8 cellular contexts compared by ENCODE assay signal in the genomic region with DNA sequence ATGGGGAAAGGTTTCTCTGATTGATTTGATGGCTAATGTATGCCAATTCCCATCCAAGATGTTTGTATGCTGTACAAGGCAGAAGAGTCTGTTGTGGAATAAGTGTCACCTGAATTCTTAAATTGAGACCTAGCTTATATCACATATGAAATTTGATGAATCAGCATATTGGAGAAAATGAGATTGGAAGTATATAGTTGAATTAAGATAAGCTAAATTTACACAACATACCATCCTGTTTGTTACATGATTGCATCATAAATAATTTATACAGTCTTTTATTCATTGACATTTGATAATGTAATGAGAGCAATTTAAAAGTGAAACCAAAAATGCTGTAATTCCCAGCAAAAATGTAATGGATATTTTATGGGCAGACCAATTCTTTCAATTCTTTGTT. TPM values are rescaled to one million over a fixed set of nuclear protein-coding genes. Genes with fewer than 3 reads are reported as not detected.
A peak's percentile ranks its signal among the peaks of the same experiment; 100 is the strongest.
DNase-seq lines count a peak whose midpoint lies in the region; ATAC-seq and TF ChIP-seq lines count a peak whose summit lies in the region.

No MANE protein-coding gene starts in this region.

- intact Hi-C loops in Panc1 (cut with micrococcal nuclease; ENCODE audit: unreplicated experiment): no loop called here

- BruUV-seq in Panc1 (replicated peaks; lab: Mats Ljungman, UMichigan): no TSS peak

- H3K27me3 ChIP-seq in Panc1 (ENCODE audit: control insufficient read depth, insufficient read depth, low read length) (no peaks in the 10 kb centered on the region), trophoblast cell (ENCODE audit: insufficient read depth, low read length) (no peaks in the 10 kb centered on the region)

- H2BK5ac ChIP-seq in trophoblast cell (ENCODE audit: low read depth, low read length, poor library complexity): no peak overlapping the region

- POLR2A ChIA-PET in Panc1 (lab: Charles Lee): no interaction called here

- no peak overlapping the region for H3K18ac ChIP-seq in trophoblast cell (ENCODE audit: low read length)

- H3K9me3 ChIP-seq in ES-I3 (ENCODE audit: control insufficient read depth, insufficient read depth, low read length) (no peaks in the 10 kb centered on the region), Panc1 (ENCODE audit: control insufficient read depth, insufficient read depth, low read depth, low read length) (no peaks in the 10 kb centered on the region), trophoblast cell (ENCODE audit: insufficient read depth, low read depth, low read length) (no peaks in the 10 kb centered on the region)

- CTCF ChIA-PET in Panc1 (lab: Charles Lee): no interaction called here

- in situ Hi-C loops in Panc1 (cut with HindIII; ENCODE audit: low pct_unique_long_range_greater_than_20kb, low sequenced_read_pairs): no loop called here

- no peak overlapping the region for H4K91ac ChIP-seq in trophoblast cell (ENCODE audit: low read depth, low read length)

- no peak overlapping the region for H2BK12ac ChIP-seq in trophoblast cell (ENCODE audit: low read length)

- no peak overlapping the region for H2AK5ac ChIP-seq in trophoblast cell (ENCODE audit: low read length)

- H3K4me3 ChIP-seq in Panc1 (ENCODE audit: low read depth in 2 of 2, low read length in 2 of 2) (peak overlapping the region; percentile 100), trophoblast cell (ENCODE audit: low read depth, low read length) (no peak overlapping the region)

- ATAC-seq in Panc1 (no peak), HG02678 (IDR thresholded peaks at IDR 0.05; ENCODE audit: unreplicated experiment) (no peak), HG03280 (IDR thresholded peaks at IDR 0.05; ENCODE audit: unreplicated experiment) (no peak)

- DNase-seq in Panc1 (ENCODE audit: low read depth, low spot score) (no peak), epithelial cell of prostate (ENCODE audit: low read depth, low spot score) (no peak), trophoblast cell (no peak), NCI-H524 treated with DMSO at 0.1 percent for 48 hours (lab: John Stamatoyannopoulos, UW) (no peak)
- no peak for DNase-seq in activated CD4-positive, CD25-positive, alpha-beta regulatory T cell treated with anti-CD3 and anti-CD28 coated beads, Interleukin-2, amount 50 U/mL, for 72 hours

- no peaks in the 10 kb centered on the region for H3K36me3 ChIP-seq in ES-I3 (ENCODE audit: insufficient read depth, low read length)
- H3K36me3 ChIP-seq in Panc1 (ENCODE audit: control insufficient read depth, insufficient read depth, low read length): peaks cover 5% of the 10 kb centered on the region
- H3K36me3 ChIP-seq in trophoblast cell (ENCODE audit: control insufficient read depth in 1 of 2, insufficient read depth in 2 of 2, low read length in 2 of 2): peaks cover 0 to 3% of the 10 kb centered on the region in 2 experiments

- H2BK120ac ChIP-seq in trophoblast cell (ENCODE audit: insufficient read depth, low read length, poor library complexity): no peak overlapping the region

- peak overlapping the region; percentile 80 for H3K4me2 ChIP-seq in trophoblast cell (ENCODE audit: low read length)

- no peak overlapping the region for H3K4ac ChIP-seq in trophoblast cell (ENCODE audit: low read depth, low read length)

- no peak for TF ChIP-seq CTCF in Panc1 (IDR thresholded peaks at IDR 0.05)

- peak overlapping the region; percentile 100 for H3K27ac ChIP-seq in Panc1 (ENCODE audit: low read length)
- H3K27ac ChIP-seq in epithelial cell of prostate: peak overlapping the region; percentile 97
- H3K27ac ChIP-seq in trophoblast cell (ENCODE audit: low read depth, low read length): no peak overlapping the region

- H4K12ac ChIP-seq in trophoblast cell (ENCODE audit: low read depth, low read length): no peak overlapping the region

- H3K14ac ChIP-seq in trophoblast cell (ENCODE audit: low read length): no peak overlapping the region

- no peak overlapping the region for H3K23ac ChIP-seq in trophoblast cell (ENCODE audit: low read length)

- peaks cover 7% of the 10 kb centered on the region for H3K79me2 ChIP-seq in trophoblast cell (ENCODE audit: control insufficient read depth, insufficient read depth, low read length, poor library complexity)

- H2AFZ ChIP-seq in trophoblast cell (ENCODE audit: insufficient read depth, low read length, poor library complexity): no peak overlapping the region

- H3K4me1 ChIP-seq in ES-I3 (ENCODE audit: insufficient read depth, low read length): no peaks in the 10 kb centered on the region; the same call in none of the 2 replicates
- H3K4me1 ChIP-seq in Panc1 (ENCODE audit: control insufficient read depth, insufficient read depth, low read length): peaks cover 15% of the 10 kb centered on the region
- peaks cover 4 to 6% of the 10 kb centered on the region in 2 experiments for H3K4me1 ChIP-seq in trophoblast cell (ENCODE audit: control insufficient read depth in 1 of 2, insufficient read depth in 2 of 2, low read length in 2 of 2)

- no peak overlapping the region for H4K8ac ChIP-seq in trophoblast cell (ENCODE audit: low read depth, low read length)

- H3K9ac ChIP-seq in ES-I3 (ENCODE audit: low read depth, low read length) (peak overlapping the region; percentile 90), trophoblast cell (ENCODE audit: low read length) (no peak overlapping the region)

- peaks cover 6% of the 10 kb centered on the region for H3K79me1 ChIP-seq in trophoblast cell (ENCODE audit: low read length)

RNA-seq across cellular contexts. Expression of a gene that starts 1.1 kb away (rescaled TPM):
- 19.7 TPM for total RNA-seq in Panc1 (2021; ENCODE audit: unreplicated experiment)
- 15.0 TPM for polyA plus RNA-seq in Panc1 (2012; ENCODE audit: insufficient read length)
- polyA plus RNA-seq in trophoblast cell (2013): 30.4 and 30.6 TPM in 2 replicates

RNA-seq across cellular contexts. Expression of a gene that starts 1.4 kb away (rescaled TPM):
- total RNA-seq in Panc1 (2021; ENCODE audit: unreplicated experiment): 13.3 TPM
- polyA plus RNA-seq in Panc1 (2012; ENCODE audit: insufficient read length): 14.8 TPM
- polyA plus RNA-seq in trophoblast cell (2013): 15.3 and 16.6 TPM in 2 replicates
